1 cellular context compared by ENCODE assay signal in genomic region chr1:52054496-52055065, GRCh38.
TF ChIP-seq lines count a peak whose summit lies in the region.

No MANE protein-coding gene starts in this region.

TF ChIP-seq in HCT116, 20 proteins besides CTCF, POLR2A, EP300 and RAD21 (continued from another document):
- TF ChIP-seq, protein P1, sequence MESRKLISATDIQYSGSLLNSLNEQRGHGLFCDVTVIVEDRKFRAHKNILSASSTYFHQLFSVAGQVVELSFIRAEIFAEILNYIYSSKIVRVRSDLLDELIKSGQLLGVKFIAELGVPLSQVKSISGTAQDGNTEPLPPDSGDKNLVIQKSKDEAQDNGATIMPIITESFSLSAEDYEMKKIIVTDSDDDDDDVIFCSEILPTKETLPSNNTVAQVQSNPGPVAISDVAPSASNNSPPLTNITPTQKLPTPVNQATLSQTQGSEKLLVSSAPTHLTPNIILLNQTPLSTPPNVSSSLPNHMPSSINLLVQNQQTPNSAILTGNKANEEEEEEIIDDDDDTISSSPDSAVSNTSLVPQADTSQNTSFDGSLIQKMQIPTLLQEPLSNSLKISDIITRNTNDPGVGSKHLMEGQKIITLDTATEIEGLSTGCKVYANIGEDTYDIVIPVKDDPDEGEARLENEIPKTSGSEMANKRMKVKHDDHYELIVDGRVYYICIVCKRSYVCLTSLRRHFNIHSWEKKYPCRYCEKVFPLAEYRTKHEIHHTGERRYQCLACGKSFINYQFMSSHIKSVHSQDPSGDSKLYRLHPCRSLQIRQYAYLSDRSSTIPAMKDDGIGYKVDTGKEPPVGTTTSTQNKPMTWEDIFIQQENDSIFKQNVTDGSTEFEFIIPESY (IDR thresholded peaks at IDR 0.05; ENCODE audit: extremely low read depth, insufficient replicate concordance, low read length) = no peak
